1 cellular context compared by ENCODE assay signal in genomic region chr7:25187932-25188331, GRCh38.
TF ChIP-seq lines count a peak whose summit lies in the region.

No MANE protein-coding gene starts in this region.

TF ChIP-seq in WTC11, 78 proteins besides CTCF, POLR2A, EP300 and RAD21:
- TF ChIP-seq NR2C2 (CRISPR knock-in tag; IDR thresholded peaks at IDR 0.05) (no peak), HMGXB4 (CRISPR knock-in tag; IDR thresholded peaks at IDR 0.05) (no peak), ZNF281 (CRISPR knock-in tag; IDR thresholded peaks at IDR 0.05) (no peak), STAT6 (CRISPR knock-in tag; conservative IDR thresholded peaks at IDR 0.05; ENCODE audit: low read depth) (no peak), FOXJ3 (CRISPR knock-in tag; IDR thresholded peaks at IDR 0.05; ENCODE audit: borderline replicate concordance) (no peak)
- TF ChIP-seq, protein P1, sequence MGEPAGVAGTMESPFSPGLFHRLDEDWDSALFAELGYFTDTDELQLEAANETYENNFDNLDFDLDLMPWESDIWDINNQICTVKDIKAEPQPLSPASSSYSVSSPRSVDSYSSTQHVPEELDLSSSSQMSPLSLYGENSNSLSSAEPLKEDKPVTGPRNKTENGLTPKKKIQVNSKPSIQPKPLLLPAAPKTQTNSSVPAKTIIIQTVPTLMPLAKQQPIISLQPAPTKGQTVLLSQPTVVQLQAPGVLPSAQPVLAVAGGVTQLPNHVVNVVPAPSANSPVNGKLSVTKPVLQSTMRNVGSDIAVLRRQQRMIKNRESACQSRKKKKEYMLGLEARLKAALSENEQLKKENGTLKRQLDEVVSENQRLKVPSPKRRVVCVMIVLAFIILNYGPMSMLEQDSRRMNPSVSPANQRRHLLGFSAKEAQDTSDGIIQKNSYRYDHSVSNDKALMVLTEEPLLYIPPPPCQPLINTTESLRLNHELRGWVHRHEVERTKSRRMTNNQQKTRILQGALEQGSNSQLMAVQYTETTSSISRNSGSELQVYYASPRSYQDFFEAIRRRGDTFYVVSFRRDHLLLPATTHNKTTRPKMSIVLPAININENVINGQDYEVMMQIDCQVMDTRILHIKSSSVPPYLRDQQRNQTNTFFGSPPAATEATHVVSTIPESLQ (CRISPR knock-in tag; IDR thresholded peaks at IDR 0.05), result no peak
